ENCODE assay signal across 10 cellular contexts in the genomic region with DNA sequence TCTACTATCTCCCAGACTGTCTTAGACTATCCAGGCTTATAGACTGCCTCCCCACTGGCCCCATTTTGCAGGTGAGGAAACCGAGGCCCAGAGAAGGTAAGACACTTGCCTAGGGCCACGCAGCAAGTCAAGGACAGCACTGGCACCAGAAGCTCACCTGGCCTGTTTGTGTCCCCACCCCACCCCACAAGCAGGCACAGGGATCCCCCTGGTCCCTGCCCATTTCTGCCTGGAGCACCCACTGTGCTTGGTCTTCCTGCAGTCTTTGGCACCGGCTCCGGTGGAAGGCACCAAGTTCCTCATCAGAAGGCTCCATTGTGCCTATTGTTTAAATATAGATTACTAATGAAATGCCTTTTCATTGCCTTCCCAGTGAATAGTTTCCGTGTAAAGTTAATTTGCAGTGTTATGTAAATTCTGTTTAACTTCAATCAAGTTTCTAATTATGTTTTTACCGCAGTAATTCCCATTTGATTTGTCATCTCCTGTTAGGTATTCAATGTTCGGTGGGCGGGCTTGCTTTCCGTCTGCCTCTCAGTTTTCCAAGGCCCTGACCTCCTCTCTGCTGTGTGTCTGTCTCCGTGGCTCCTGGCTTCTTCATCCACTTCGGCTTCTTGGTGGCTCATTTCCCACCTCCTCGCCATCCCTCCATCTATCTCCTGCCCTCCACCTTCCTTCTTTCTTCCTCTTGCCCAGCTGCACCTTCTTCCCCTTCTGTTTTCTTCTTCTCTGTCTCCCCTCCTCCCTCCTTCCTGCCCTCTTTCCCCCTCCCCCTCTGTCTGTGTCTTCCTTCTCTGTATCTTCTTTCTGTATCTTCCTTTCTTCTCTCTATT.
DNase-seq lines count a peak whose midpoint lies in the region; ATAC-seq, FAIRE-seq and TF ChIP-seq lines count a peak whose summit lies in the region.
"Had no signal": no experiment of that assay in that cellular context is flagged by ENCODE, and none has a peak within 500 bp of the region (broad histone marks: within the 10 kb centered on the region; RNA-seq: fewer than 3 reads in every experiment).

No MANE protein-coding gene starts in this region.

- dilution Hi-C loops in mammary epithelial cell (cut with HindIII; ENCODE audit: low sequenced_read_pairs): loop anchor here (5.0 to 10.0 kb wide), 2 partner anchors 50 to 67 kb away; no protein-coding TSS in a partner anchor

- FAIRE-seq in A549 (lab: Jason Lieb, UNC): no peak

- CTCF ChIA-PET in A549 (lab: Yijun Ruan, JAX) (interaction anchor here (2.0 to 6.2 kb wide), 3 partner anchors 14 to 52 kb away, joined by 7 to 54 read pairs (median 33); no protein-coding TSS in a partner anchor), mammary epithelial cell (lab: Charles Lee; ENCODE audit: low non-redundant PET) (no interaction called here)
- CTCF ChIA-PET in naive thymus-derived CD4-positive, alpha-beta T cell (lab: Charles Lee): no interaction called here

- H4K20me1 ChIP-seq in mammary epithelial cell (ENCODE audit: insufficient read depth, low read length): no peaks in the 10 kb centered on the region

- TF ChIP-seq POLR2A in A549 (IDR thresholded peaks at IDR 0.05; ENCODE audit: low read length): no peak

- H3K27me3 ChIP-seq in H7 (ENCODE audit: control insufficient read depth, insufficient read depth, low read length) (no peaks in the 10 kb centered on the region), mammary epithelial cell (ENCODE audit: insufficient read depth, low read length) (no peaks in the 10 kb centered on the region), foreskin keratinocyte (no peaks in the 10 kb centered on the region)
- H3K27me3 ChIP-seq in naive thymus-derived CD4-positive, alpha-beta T cell (ENCODE audit: control insufficient read depth in 2 of 2, insufficient read depth in 2 of 2, low read length in 2 of 2): no peaks in the 10 kb centered on the region

- peak overlapping the region; percentile 31 to 83 (median 70) for H3K4me3 Mint-ChIP-seq in naive thymus-derived CD4-positive, alpha-beta T cell

- H3K4me3 ChIP-seq in A549 (no peak overlapping the region), H7 (ENCODE audit: insufficient read depth, low read depth, low read length) (no peak overlapping the region), mammary epithelial cell (replicated peaks in 1 of 3; ENCODE audit: insufficient read depth in 1 of 3, low read depth in 2 of 3, low read length in 3 of 3) (no peak overlapping the region)
- no peak overlapping the region for H3K4me3 ChIP-seq in naive thymus-derived CD4-positive, alpha-beta T cell (ENCODE audit: low read length)

- POLR2A ChIA-PET in A549 (lab: Yijun Ruan, JAX): no interaction called here
- POLR2A ChIA-PET in naive thymus-derived CD4-positive, alpha-beta T cell (lab: Charles Lee): no interaction called here

- TF ChIP-seq CTCF in A549 (IDR thresholded peaks at IDR 0.05) (no peak), mammary epithelial cell (conservative IDR thresholded peaks at IDR 0.05 in 1 of 2, IDR thresholded peaks at IDR 0.05 in 1 of 2; ENCODE audit: extremely low read depth in 1 of 2, insufficient read depth in 1 of 2, low read depth in 1 of 2, low read length in 2 of 2) (no peak), foreskin keratinocyte (conservative IDR thresholded peaks at IDR 0.05) (no peak)

- ATAC-seq in A549 (no peak), foreskin keratinocyte (no peak)
- no peak for ATAC-seq in naive thymus-derived CD4-positive, alpha-beta T cell

- no peak overlapping the region for H2AFZ ChIP-seq in mammary epithelial cell (ENCODE audit: low read depth, low read length)

- H3K4me2 ChIP-seq in A549 (peak overlapping the region; percentile 52), mammary epithelial cell (ENCODE audit: insufficient read depth, low read depth, low read length) (peak overlapping the region; percentile 27)

- DNase-seq in A549 (ENCODE audit: low read depth in 1 of 2, low spot score in 1 of 2) (no peak), H7 (peak; percentile 60), mammary epithelial cell (peak; percentile 32), foreskin keratinocyte (no peak), RPMI8226 (no peak), AG08395 (ENCODE audit: low spot score) (no peak)
- no peak for DNase-seq in naive thymus-derived CD4-positive, alpha-beta T cell
- no peak for DNase-seq in central memory CD4-positive, alpha-beta T cell
- DNase-seq: OCI-M1; stimulated activated CD4-positive, alpha-beta T cell treated with anti-CD3 and anti-CD28 coated beads, Interleukin-4, amount 100 ng/mL, for 4 hours had no signal

- no peaks in the 10 kb centered on the region for H3K9me3 Mint-ChIP-seq in naive thymus-derived CD4-positive, alpha-beta T cell

- H3K27me3 Mint-ChIP-seq in naive thymus-derived CD4-positive, alpha-beta T cell: no peaks in the 10 kb centered on the region

- peaks cover 47 to 87% (median 73%) of the 10 kb centered on the region in 7 donors for H3K4me1 Mint-ChIP-seq in naive thymus-derived CD4-positive, alpha-beta T cell

- peaks cover 0 to 24% (median 15%) of the 10 kb centered on the region in 5 donors for H3K36me3 Mint-ChIP-seq in naive thymus-derived CD4-positive, alpha-beta T cell

- peak overlapping the region; percentile 98 to 99; a peak in 5 of 6 replicates for H3K27ac ChIP-seq in A549
- H3K27ac ChIP-seq in mammary epithelial cell (ENCODE audit: insufficient read depth, low read depth, low read length): no peak overlapping the region
- H3K27ac ChIP-seq in naive thymus-derived CD4-positive, alpha-beta T cell (ENCODE audit: low read depth, low read length): peak overlapping the region; percentile 10
- H3K27ac ChIP-seq in foreskin keratinocyte: no peak overlapping the region

- H3K27ac Mint-ChIP-seq in naive thymus-derived CD4-positive, alpha-beta T cell: peak overlapping the region in 8 of 9 donors; percentile 74 to 93 (median 84)

- 80% methylated on average over 12 of the region's 12 CpGs for WGBS in A549 (ENCODE audit: missing lambda C conversion rate)
- WGBS in mammary epithelial cell (ENCODE audit: low coverage, missing lambda C conversion rate): 16% methylated on average over 11 of the region's 12 CpGs

- no peak for TF ChIP-seq EP300 in A549 (IDR thresholded peaks at IDR 0.05)

- H3K4me1 ChIP-seq in A549 (peaks cover 75% of the 10 kb centered on the region), mammary epithelial cell (ENCODE audit: insufficient read depth, low read length) (peaks cover 34% of the 10 kb centered on the region), foreskin keratinocyte (peaks cover 10% of the 10 kb centered on the region)
- peaks cover 9 to 56% of the 10 kb centered on the region in 2 donors for H3K4me1 ChIP-seq in naive thymus-derived CD4-positive, alpha-beta T cell (ENCODE audit: control insufficient read depth in 2 of 2, insufficient read depth in 2 of 2, low read length in 2 of 2)

- in situ Hi-C loops in mammary epithelial cell (cut with MboI; ENCODE audit: low sequenced_read_pairs in 2 of 2): no loop called here

- H3K79me2 ChIP-seq in mammary epithelial cell (ENCODE audit: insufficient read depth, low read length): no peaks in the 10 kb centered on the region

- H3K9ac ChIP-seq in mammary epithelial cell (ENCODE audit: insufficient read depth, low read length): no peak overlapping the region

- TF ChIP-seq RAD21 in A549 (conservative IDR thresholded peaks at IDR 0.05 in 1 of 2, IDR thresholded peaks at IDR 0.05 in 1 of 2): no peak

- no TSS peak for BruUV-seq in mammary epithelial cell (replicated peaks; lab: Mats Ljungman, UMichigan)

- H3K9me3 ChIP-seq in A549 (no peaks in the 10 kb centered on the region), mammary epithelial cell (replicated peaks; ENCODE audit: insufficient read depth, low read length) (no peaks in the 10 kb centered on the region)
- H3K9me3 ChIP-seq in naive thymus-derived CD4-positive, alpha-beta T cell (ENCODE audit: control insufficient read depth in 2 of 3, low read length in 3 of 3): no peaks in the 10 kb centered on the region

- intact Hi-C loops in mammary epithelial cell (cut with micrococcal nuclease): no loop called here
- intact Hi-C loops in naive thymus-derived CD4-positive, alpha-beta T cell (cut with micrococcal nuclease): loop anchor here in 1 of 2 donors (5.0 kb wide), 1 partner anchor 77 kb away; the partner anchor contains the start of gene ZMIZ1

- H3K36me3 ChIP-seq in H7 (replicated peaks; ENCODE audit: control insufficient read depth, insufficient read depth, low read length) (no peaks in the 10 kb centered on the region; the same call in none of the 2 replicates), mammary epithelial cell (ENCODE audit: insufficient read depth, low read length) (no peaks in the 10 kb centered on the region)
- H3K36me3 ChIP-seq in naive thymus-derived CD4-positive, alpha-beta T cell (ENCODE audit: control insufficient read depth in 2 of 3, insufficient read depth in 3 of 3, low read length in 3 of 3): no peaks in the 10 kb centered on the region

TF ChIP-seq in A549, 52 proteins besides CTCF, POLR2A, EP300 and RAD21 (continues in another document):
- TF ChIP-seq, protein P1, sequence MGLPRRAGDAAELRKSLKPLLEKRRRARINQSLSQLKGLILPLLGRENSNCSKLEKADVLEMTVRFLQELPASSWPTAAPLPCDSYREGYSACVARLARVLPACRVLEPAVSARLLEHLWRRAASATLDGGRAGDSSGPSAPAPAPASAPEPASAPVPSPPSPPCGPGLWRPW (IDR thresholded peaks at IDR 0.05): no peak
- TF ChIP-seq REST (IDR thresholded peaks at IDR 0.05): no peak
- no peak for TF ChIP-seq HOXA7 (CRISPR knock-in tag; IDR thresholded peaks at IDR 0.05)

Comparison
In these comparisons a context has a peak if more than half of its experiments do, and no peak if none do; other contexts are left out.
1. DNase-seq: peak in H7 (single experiment) and mammary epithelial cell (single experiment); none in A549 (0 of 2), naive thymus-derived CD4-positive, alpha-beta T cell (0 of 9), foreskin keratinocyte (0 of 2), central memory CD4-positive, alpha-beta T cell (single experiment), RPMI8226 (single experiment) and AG08395 (single experiment).
2. H3K27ac ChIP-seq: peak in A549 (2 of 2) and naive thymus-derived CD4-positive, alpha-beta T cell (single experiment); none in mammary epithelial cell (single experiment) and foreskin keratinocyte (single experiment).